In genomic region chr10:72277996-72278667, GRCh38 we compare ENCODE assay signal across 11 cellular contexts. TPM values are rescaled to one million over a fixed set of nuclear protein-coding genes. Genes with fewer than 3 reads are reported as not detected.
DNase-seq lines count a peak whose midpoint lies in the region; ATAC-seq and TF ChIP-seq lines count a peak whose summit lies in the region.
"Had no signal": no experiment of that assay in that cellular context is flagged by ENCODE, and none has a peak within 500 bp of the region (broad histone marks: within the 10 kb centered on the region; RNA-seq: fewer than 3 reads in every experiment).

No MANE protein-coding gene starts in this region.

- H3K4me1 ChIP-seq in cardiac muscle cell (ENCODE audit: low read depth) (peaks cover 16% of the 10 kb centered on the region), heart right ventricle (peaks cover 0 to 35% (median 26%) of the 10 kb centered on the region in 9 donors), adrenal gland (replicated peaks in 1 of 2) (peaks cover 7 to 12% of the 10 kb centered on the region in 2 donors), mesenchymal stem cell (ENCODE audit: control insufficient read depth, insufficient read depth, low read depth, low read length) (peaks cover 18% of the 10 kb centered on the region), transverse colon (peaks cover 2 to 37% (median 35%) of the 10 kb centered on the region in 4 donors)

- H4K8ac ChIP-seq in mesenchymal stem cell (ENCODE audit: low read length): peak overlapping the region; percentile 37

- no peak overlapping the region for H2AK5ac ChIP-seq in mesenchymal stem cell (ENCODE audit: low read length, severe bottlenecking)

- no peak overlapping the region for H3K4me2 ChIP-seq in mesenchymal stem cell (ENCODE audit: low read length, poor library complexity, severe bottlenecking)

- intact Hi-C loops in heart right ventricle (cut with DNase I): loop anchor here in 5 of 10 donors (5.0 kb wide), 3 partner anchors 39 to 49 kb away; no protein-coding TSS in a partner anchor
- intact Hi-C loops in adrenal gland (cut with DNase I): loop anchor here (5.0 to 10.0 kb wide), 2 partner anchors 47 to 49 kb away; no protein-coding TSS in a partner anchor
- intact Hi-C loops in transverse colon (cut with DNase I; ENCODE audit: low total_unique reads): no loop called here
- intact Hi-C loops in left cardiac atrium (cut with DNase I): loop anchor here in 1 of 2 donors (10.0 kb wide), 1 partner anchor 47 kb away; no protein-coding TSS in a partner anchor

- H3K36me3 ChIP-seq in cardiac muscle cell: peaks cover 11% of the 10 kb centered on the region
- peaks cover 0 to 24% (median 11%) of the 10 kb centered on the region in 9 donors for H3K36me3 ChIP-seq in heart right ventricle
- H3K36me3 ChIP-seq in adrenal gland (replicated peaks in 1 of 2): peaks cover 0 to 23% of the 10 kb centered on the region in 2 donors
- peaks cover 15 to 21% of the 10 kb centered on the region in 2 experiments for H3K36me3 ChIP-seq in mesenchymal stem cell (ENCODE audit: control insufficient read depth in 1 of 2, insufficient read depth in 2 of 2, low read depth in 1 of 2, low read length in 2 of 2)
- H3K36me3 ChIP-seq in transverse colon: peaks cover 0 to 11% (median 5%) of the 10 kb centered on the region in 4 donors
- peaks cover 16% of the 10 kb centered on the region for H3K36me3 ChIP-seq in WERI-Rb-1

- TF ChIP-seq POLR2A in adrenal gland (IDR thresholded peaks at IDR 0.05): peak in 1 of 2 donors; percentile 31
- peak; percentile 43 for TF ChIP-seq POLR2A in transverse colon (IDR thresholded peaks at IDR 0.05)

- WGBS in heart right ventricle, 2 donors: 93 to 96% methylated on average over 3 of the region's 3 CpGs
- 86 to 96% (median 89%) methylated on average over 3 of the region's 3 CpGs for WGBS in adrenal gland, 4 donors
- 99% methylated on average over 3 of the region's 3 CpGs for WGBS in mesenchymal stem cell
- 71 to 77% methylated on average over 1 to 3 of the region's 3 CpGs for WGBS in transverse colon (ENCODE audit: low coverage in 1 of 2), 2 donors

- H3K9me3 ChIP-seq in cardiac muscle cell (ENCODE audit: low read depth) (no peaks in the 10 kb centered on the region), heart right ventricle (no peaks in the 10 kb centered on the region), adrenal gland (replicated peaks in 1 of 3) (no peaks in the 10 kb centered on the region), mesenchymal stem cell (ENCODE audit: control insufficient read depth, low read length) (no peaks in the 10 kb centered on the region), transverse colon (no peaks in the 10 kb centered on the region), WERI-Rb-1 (ENCODE audit: severe bottlenecking) (no peaks in the 10 kb centered on the region)
- H3K9me3 ChIP-seq: upper lobe of right lung had no signal

- no peak overlapping the region for H3K14ac ChIP-seq in mesenchymal stem cell (ENCODE audit: low read length in 2 of 2)

- peak overlapping the region in 1 of 2 experiments; percentile 74 for H3K18ac ChIP-seq in mesenchymal stem cell (ENCODE audit: low read depth in 1 of 2, low read length in 2 of 2)

- no peak overlapping the region for H3K9ac ChIP-seq in mesenchymal stem cell (ENCODE audit: low read length)

- H3K23ac ChIP-seq in mesenchymal stem cell (ENCODE audit: low read length in 2 of 2): no peak overlapping the region

- peaks cover 2% of the 10 kb centered on the region for H3K79me1 ChIP-seq in mesenchymal stem cell (replicated peaks; ENCODE audit: low read length, poor library complexity, severe bottlenecking)

- H2BK5ac ChIP-seq in mesenchymal stem cell (ENCODE audit: low read depth, low read length, poor library complexity, severe bottlenecking): no peak overlapping the region

- H2BK15ac ChIP-seq in mesenchymal stem cell (ENCODE audit: low read depth, poor library complexity, severe bottlenecking): peak overlapping the region; percentile 50

- H2BK120ac ChIP-seq in mesenchymal stem cell (ENCODE audit: low read depth, low read length): no peak overlapping the region

- no peak overlapping the region for H3K4ac ChIP-seq in mesenchymal stem cell (ENCODE audit: low read depth in 1 of 2, low read length in 2 of 2)

- ATAC-seq in heart right ventricle: no peak
- ATAC-seq in HG02885 (IDR thresholded peaks at IDR 0.05; ENCODE audit: poor library complexity, unreplicated experiment): no peak
- ATAC-seq in left cardiac atrium: no peak
- ATAC-seq: activated CD4-positive, CD25-positive, alpha-beta regulatory T cell treated with anti-CD3 and anti-CD28 coated beads, Interleukin-2, amount 50 U/mL, for 24 hours; upper lobe of right lung had no signal

- DNase-seq in cardiac muscle cell (ENCODE audit: low read depth in 1 of 2, low spot score in 1 of 2) (peak in 1 of 2 donors; percentile 55), heart right ventricle (no peak), adrenal gland (peak in 1 of 7 donors; percentile 48), mesenchymal stem cell (peak; percentile 77), transverse colon (no peak), WERI-Rb-1 (no peak), left cardiac atrium (no peak)
- DNase-seq: NCI-H526 treated with DMSO at 0.1 percent for 48 hours, upper lobe of right lung had no signal

- no peak for TF ChIP-seq CTCF in cardiac muscle cell (IDR thresholded peaks at IDR 0.05; ENCODE audit: low read depth, low read length)
- no peak for TF ChIP-seq CTCF in heart right ventricle (IDR thresholded peaks at IDR 0.05)
- no peak for TF ChIP-seq CTCF in adrenal gland (IDR thresholded peaks at IDR 0.05)
- no peak for TF ChIP-seq CTCF in transverse colon (IDR thresholded peaks at IDR 0.05)
- TF ChIP-seq CTCF in WERI-Rb-1 (IDR thresholded peaks at IDR 0.05; ENCODE audit: low read depth, low read length): no peak

- TF ChIP-seq EP300 in transverse colon (IDR thresholded peaks at IDR 0.05; ENCODE audit: low read depth): no peak

- peak overlapping the region; percentile 80 for H3K27ac ChIP-seq in cardiac muscle cell
- H3K27ac ChIP-seq in heart right ventricle: peak overlapping the region in 5 of 10 donors; percentile 11 to 99 (median 26)
- peak overlapping the region in 4 of 5 donors; percentile 31 to 99 (median 70) for H3K27ac ChIP-seq in adrenal gland
- no peak overlapping the region for H3K27ac ChIP-seq in mesenchymal stem cell (ENCODE audit: low read length, poor library complexity, severe bottlenecking)
- H3K27ac ChIP-seq in transverse colon: peak overlapping the region; percentile 96 to 97 (median 97)
- no peak overlapping the region for H3K27ac ChIP-seq in WERI-Rb-1

- H3K4me3 ChIP-seq in cardiac muscle cell: no peak overlapping the region
- no peak overlapping the region for H3K4me3 ChIP-seq in heart right ventricle
- H3K4me3 ChIP-seq in adrenal gland: no peak overlapping the region
- H3K4me3 ChIP-seq in mesenchymal stem cell (ENCODE audit: insufficient read depth in 1 of 2, low read depth in 1 of 2, low read length in 2 of 2): no peak overlapping the region
- H3K4me3 ChIP-seq in transverse colon: no peak overlapping the region
- no peak overlapping the region for H3K4me3 ChIP-seq in WERI-Rb-1 (ENCODE audit: low read depth, low read length)
- H3K4me3 ChIP-seq: upper lobe of right lung had no signal

- H4K91ac ChIP-seq in mesenchymal stem cell (ENCODE audit: low read length): no peak overlapping the region

- peak overlapping the region in 1 of 2 experiments; percentile 22 for H2BK12ac ChIP-seq in mesenchymal stem cell (ENCODE audit: low read length in 2 of 2)

- in situ Hi-C loops in transverse colon (cut with MboI; ENCODE audit: low pct_ligation_motif_present in 1 of 4, low pct_unique_long_range_greater_than_20kb in 1 of 4, low sequenced_read_pairs in 3 of 4): no loop called here

- H2AFZ ChIP-seq in mesenchymal stem cell (ENCODE audit: low read depth, low read length): no peak overlapping the region

- no peaks in the 10 kb centered on the region for H3K27me3 ChIP-seq in cardiac muscle cell
- H3K27me3 ChIP-seq in heart right ventricle: no peaks in the 10 kb centered on the region
- no peaks in the 10 kb centered on the region for H3K27me3 ChIP-seq in adrenal gland
- H3K27me3 ChIP-seq in mesenchymal stem cell (ENCODE audit: control insufficient read depth in 1 of 2, insufficient read depth in 1 of 2, low read length in 2 of 2): no peaks in the 10 kb centered on the region
- H3K27me3 ChIP-seq in transverse colon: no peaks in the 10 kb centered on the region
- H3K27me3 ChIP-seq in WERI-Rb-1 (ENCODE audit: insufficient read depth, low read depth, severe bottlenecking): no peaks in the 10 kb centered on the region
- H3K27me3 ChIP-seq: upper lobe of right lung had no signal

RNA-seq across cellular contexts. Expression of gene DDIT4, which starts 4.4 kb away (rescaled TPM):
- total RNA-seq in cardiac muscle cell: 213 and 227 TPM in 2 replicates
- 210 and 276 TPM in 2 replicates for polyA plus RNA-seq in cardiac muscle cell
- 100 to 1,000 TPM in 1 of 10 donors, 10 to 100 TPM in 9; 13.6 to 102 (median 30.2) TPM for total RNA-seq in heart right ventricle
- 100 to 1,000 TPM in 1 of 2 donors, 10 to 100 TPM in 1; 64.7 to 135 TPM for polyA plus RNA-seq in heart right ventricle
- 100 to 1,000 TPM; 211 to 711 (median 386) TPM for total RNA-seq in adrenal gland
- polyA plus RNA-seq in adrenal gland: 100 to 1,000 TPM; 109 to 149 (median 123) TPM
- 109 TPM for polyA plus RNA-seq in mesenchymal stem cell (2013, experiment 1 of 2)
- 107 TPM for polyA plus RNA-seq in mesenchymal stem cell (2013, experiment 2 of 2)
- 100 to 1,000 TPM in 3 of 4 donors, 10 to 100 TPM in 1; 64.5 to 356 (median 150) TPM for total RNA-seq in transverse colon
- 100 to 1,000 TPM in 1 of 2 donors, 10 to 100 TPM in 1; 88.8 to 112 TPM for total RNA-seq in left cardiac atrium

Comparison
In these comparisons a context has a peak if more than half of its experiments do, and no peak if none do; other contexts are left out.
1. H3K27ac ChIP-seq: peak in cardiac muscle cell (single experiment), adrenal gland (4 of 5) and transverse colon (4 of 4); none in mesenchymal stem cell (single experiment) and WERI-Rb-1 (single experiment).